8 cellular contexts compared by ENCODE assay signal in genomic region chr11:45917623-45918330, GRCh38. TPM values are rescaled to one million over a fixed set of nuclear protein-coding genes. Genes with fewer than 3 reads are reported as not detected.
DNase-seq lines count a peak whose midpoint lies in the region; ATAC-seq and FAIRE-seq lines count a peak whose summit lies in the region.

TSS of gene PEX16 (minus strand) at chr11:45917877. CDS start at chr11:45917811, 66 bp downstream.

- under 1% methylated on average over 45 of the region's 45 CpGs for WGBS in mesenchymal stem cell

- H4K8ac ChIP-seq in mesenchymal stem cell (ENCODE audit: low read length): peak within 1 kb of the TSS; percentile 93

- no peaks in the 10 kb centered on the region for H3K9me3 ChIP-seq in endocrine pancreas (ENCODE audit: control insufficient read depth, low read length)
- H3K9me3 ChIP-seq in mesenchymal stem cell (ENCODE audit: control insufficient read depth, low read length): no peaks in the 10 kb centered on the region

- no peak within 1 kb of the TSS for H2AK5ac ChIP-seq in mesenchymal stem cell (ENCODE audit: low read length, severe bottlenecking)

- H3K4me2 ChIP-seq in mesenchymal stem cell (ENCODE audit: low read length, poor library complexity, severe bottlenecking): peak within 1 kb of the TSS; percentile 99

- no peak within 1 kb of the TSS for H2BK5ac ChIP-seq in mesenchymal stem cell (ENCODE audit: low read depth, low read length, poor library complexity, severe bottlenecking)

- peak; percentile 82 for ATAC-seq in GM21367 (IDR thresholded peaks at IDR 0.05; ENCODE audit: unreplicated experiment)

- H3K9ac ChIP-seq in endocrine pancreas (ENCODE audit: control insufficient read depth, insufficient read depth, low read length) (peak within 1 kb of the TSS; percentile 86), mesenchymal stem cell (ENCODE audit: low read length) (peak within 1 kb of the TSS; percentile 99)

- peak within 1 kb of the TSS; percentile 79 for H2AFZ ChIP-seq in mesenchymal stem cell (ENCODE audit: low read depth, low read length)

- peak within 1 kb of the TSS in 1 of 2 experiments; percentile 30 for H3K14ac ChIP-seq in mesenchymal stem cell (ENCODE audit: low read length in 2 of 2)

- peaks cover 30% of the 10 kb centered on the region for H3K79me1 ChIP-seq in mesenchymal stem cell (replicated peaks; ENCODE audit: low read length, poor library complexity, severe bottlenecking)

- peak; percentile 58 for FAIRE-seq in HTR-8/SVneo (lab: Jason Lieb, UNC)

- no peak within 1 kb of the TSS for H2BK120ac ChIP-seq in mesenchymal stem cell (ENCODE audit: low read depth, low read length)

- DNase-seq in COLO829 (ENCODE audit: low spot score) (peak; percentile 96), HTR-8/SVneo (ENCODE audit: insufficient read length, low spot score) (peak; percentile 98), NOMO-1 treated with dmso at 0.1 percent for 144 hours (lab: John Stamatoyannopoulos, UW; ENCODE audit: unreplicated experiment) (peak; percentile 99), mesenchymal stem cell (peak; percentile 100)
- DNase-seq in activated CD8-positive, alpha-beta memory T cell treated with anti-CD3 and anti-CD28 coated beads for 48 hours (ENCODE audit: low read depth in 2 of 3, low spot score in 2 of 3): peak; percentile 67 to 86 (median 79)
- DNase-seq in stimulated activated CD8-positive, alpha-beta memory T cell treated with anti-CD3 and anti-CD28 coated beads, Interleukin-12 subunit alpha, Interleukin-12 subunit beta, amount 100 ng/mL, for 4 hours (ENCODE audit: low read depth): peak; percentile 87

- H3K18ac ChIP-seq in mesenchymal stem cell (ENCODE audit: low read depth in 1 of 2, low read length in 2 of 2): peak within 1 kb of the TSS; percentile 79 to 92

- H3K36me3 ChIP-seq in endocrine pancreas (ENCODE audit: control insufficient read depth, insufficient read depth, low read length): peaks cover 2% of the 10 kb centered on the region
- peaks cover 35 to 36% of the 10 kb centered on the region in 2 experiments for H3K36me3 ChIP-seq in mesenchymal stem cell (ENCODE audit: control insufficient read depth in 1 of 2, insufficient read depth in 2 of 2, low read depth in 1 of 2, low read length in 2 of 2)

- peak within 1 kb of the TSS; percentile 96 for H2BK15ac ChIP-seq in mesenchymal stem cell (ENCODE audit: low read depth, poor library complexity, severe bottlenecking)

- H4K91ac ChIP-seq in mesenchymal stem cell (ENCODE audit: low read length): peak within 1 kb of the TSS; percentile 90

- no peak within 1 kb of the TSS for H2BK12ac ChIP-seq in mesenchymal stem cell (ENCODE audit: low read length in 2 of 2)

- peaks cover 3% of the 10 kb centered on the region for H3K4me1 ChIP-seq in endocrine pancreas (ENCODE audit: control insufficient read depth, insufficient read depth, low read length)
- peaks cover 30% of the 10 kb centered on the region for H3K4me1 ChIP-seq in mesenchymal stem cell (ENCODE audit: control insufficient read depth, insufficient read depth, low read depth, low read length)

- H3K23ac ChIP-seq in mesenchymal stem cell (ENCODE audit: low read length in 2 of 2): peak within 1 kb of the TSS in 1 of 2 experiments; percentile 86

- peak within 1 kb of the TSS; percentile 59 for H3K4me3 ChIP-seq in endocrine pancreas (ENCODE audit: control insufficient read depth, insufficient read depth, low read length)
- H3K4me3 ChIP-seq in mesenchymal stem cell (ENCODE audit: insufficient read depth in 1 of 2, low read depth in 1 of 2, low read length in 2 of 2): peak within 1 kb of the TSS; percentile 85 to 100

- peak within 1 kb of the TSS; percentile 65 for H3K27ac ChIP-seq in mesenchymal stem cell (ENCODE audit: low read length, poor library complexity, severe bottlenecking)

- peak within 1 kb of the TSS; percentile 63 to 79 for H3K4ac ChIP-seq in mesenchymal stem cell (ENCODE audit: low read depth in 1 of 2, low read length in 2 of 2)

- H3K27me3 ChIP-seq in endocrine pancreas (ENCODE audit: control insufficient read depth, insufficient read depth, low read length) (no peaks in the 10 kb centered on the region), mesenchymal stem cell (ENCODE audit: control insufficient read depth in 1 of 2, insufficient read depth in 1 of 2, low read length in 2 of 2) (peaks cover 17 to 20% of the 10 kb centered on the region in 2 experiments)

RNA-seq across cellular contexts. Expression of gene PEX16, which starts in this region (rescaled TPM):
- polyA plus RNA-seq in mesenchymal stem cell (2013, experiment 1 of 2): 16.4 TPM
- polyA plus RNA-seq in mesenchymal stem cell (2013, experiment 2 of 2): 17.3 TPM

Comparison
In these comparisons a context has a peak if more than half of its experiments do, and no peak if none do; other contexts are left out.
1. Peak in every context shown above with its lines: DNase-seq, ATAC-seq, H3K4me3 ChIP-seq and H3K27ac ChIP-seq.